In genomic region chr9:124312290-124313265, GRCh38 we compare ENCODE assay signal across 1 cellular context.
TF ChIP-seq lines count a peak whose summit lies in the region.

No MANE protein-coding gene starts in this region.

TF ChIP-seq in endothelial cell of umbilical vein, 7 proteins besides CTCF, POLR2A, EP300 and RAD21 (continued from another document):
- no peak for TF ChIP-seq GATA2 (IDR thresholded peaks at IDR 0.05; ENCODE audit: insufficient read depth, insufficient read length, low read depth, low read length)
- TF ChIP-seq JUN (IDR thresholded peaks at IDR 0.05; ENCODE audit: borderline replicate concordance, insufficient read depth, insufficient read length, low read depth), result no peak
- no peak for TF ChIP-seq EZH2 (IDR thresholded peaks at IDR 0.05; ENCODE audit: borderline replicate concordance, low read depth, low read length, severe bottlenecking)
- no peak for TF ChIP-seq MAX (IDR thresholded peaks at IDR 0.05; ENCODE audit: insufficient read depth, insufficient read length)
- no peak for TF ChIP-seq MYC (IDR thresholded peaks at IDR 0.05; ENCODE audit: low read depth, low read length)
